ENCODE assay signal across 11 cellular contexts in the genomic region with DNA sequence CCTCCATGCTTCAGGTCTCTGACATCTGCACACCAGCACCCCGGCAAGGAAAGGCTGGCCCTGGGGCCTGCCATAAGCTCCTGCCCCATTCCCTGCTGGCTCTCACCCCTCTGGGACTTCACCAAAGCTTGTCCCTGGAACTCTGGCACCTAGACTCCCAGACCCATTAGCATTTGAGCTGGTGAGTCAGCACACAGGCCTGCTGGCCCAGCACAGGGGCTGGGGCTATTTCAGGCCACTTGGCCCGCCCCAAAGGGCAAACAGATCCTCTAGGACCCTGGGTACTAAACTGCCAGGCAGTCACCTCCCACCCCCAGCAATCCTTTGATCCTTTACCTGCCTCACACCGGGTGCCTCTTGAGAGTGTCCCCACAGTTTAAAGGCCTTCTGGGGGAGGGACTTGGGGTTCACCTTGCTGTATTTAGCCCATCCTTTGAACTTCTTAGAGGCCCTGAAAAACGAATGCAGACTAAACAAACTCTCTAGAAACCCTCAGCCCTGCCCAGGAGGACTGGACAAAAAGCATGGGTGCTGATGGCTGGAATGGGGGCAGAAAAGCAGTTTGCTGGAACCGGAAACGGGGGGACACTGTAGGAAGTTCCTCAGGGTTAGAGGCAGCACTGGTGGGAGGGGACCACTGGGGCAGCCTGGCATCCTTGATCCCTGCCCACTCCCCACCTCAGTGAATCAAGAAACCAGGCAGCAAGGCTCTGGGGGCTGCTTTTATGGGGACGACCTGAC. TPM values are rescaled to one million over a fixed set of nuclear protein-coding genes. Genes with fewer than 3 reads are reported as not detected.
DNase-seq lines count a peak whose midpoint lies in the region; TF ChIP-seq lines count a peak whose summit lies in the region.
"Had no signal": no experiment of that assay in that cellular context is flagged by ENCODE, and none has a peak within 500 bp of the region (broad histone marks: within the 10 kb centered on the region; RNA-seq: fewer than 3 reads in every experiment).

No MANE protein-coding gene starts in this region.

- H3K27me3 ChIP-seq in OCI-LY3 (ENCODE audit: low read depth, low read length) = peaks cover 13% of the 10 kb centered on the region
- peaks cover 40% of the 10 kb centered on the region for H3K27me3 ChIP-seq in neutrophil
- no peaks in the 10 kb centered on the region for H3K27me3 ChIP-seq in HAP-1 (ENCODE audit: low read depth)

- no peak overlapping the region for H3K9ac ChIP-seq in OCI-LY3 (ENCODE audit: low read length)

- DNase-seq in CD14-positive monocyte (ENCODE audit: low spot score) (no peak), glutamatergic neuron (peak; percentile 7), COLO829 (ENCODE audit: low spot score) (no peak), HAP-1 (ENCODE audit: low spot score in 2 of 2) (no peak), immature natural killer cell (no peak)
- no peak for DNase-seq in stimulated activated CD4-positive, alpha-beta T cell treated with anti-CD3 and anti-CD28 coated beads, Interleukin-12 subunit alpha, Interleukin-12 subunit beta, amount 100 ng/mL, for 4 hours
- DNase-seq: DMS79, NCI-H2171 treated with DMSO at 0.1 percent for 48 hours had no signal

- intact Hi-C loops in CD14-positive monocyte (cut with micrococcal nuclease) = no loop called here

- H3K27me3 Mint-ChIP-seq in CD14-positive monocyte (ENCODE audit: low read depth in 3 of 3) = peaks cover 32 to 44% (median 39%) of the 10 kb centered on the region in 3 donors
- H3K27me3 Mint-ChIP-seq in glutamatergic neuron (ENCODE audit: unreplicated experiment) = peaks cover 30% of the 10 kb centered on the region
- H3K27me3 Mint-ChIP-seq in immature natural killer cell (ENCODE audit: low read depth in 3 of 3) = peaks cover 7 to 17% (median 16%) of the 10 kb centered on the region in 3 donors

- H3K4me1 Mint-ChIP-seq in CD14-positive monocyte = peaks cover 28% of the 10 kb centered on the region
- peaks cover 17% of the 10 kb centered on the region for H3K4me1 Mint-ChIP-seq in glutamatergic neuron (ENCODE audit: low read depth, unreplicated experiment)
- H3K4me1 Mint-ChIP-seq in immature natural killer cell = peaks cover 28% of the 10 kb centered on the region in 2 donors

- H3K27ac ChIP-seq in OCI-LY3 (ENCODE audit: low read length) = peak overlapping the region; percentile 48
- H3K27ac ChIP-seq in neutrophil = peak overlapping the region; percentile 12

- H3K36me3 ChIP-seq in OCI-LY3 (replicated peaks; ENCODE audit: low read depth, low read length) (peaks cover 51% of the 10 kb centered on the region), neutrophil (peaks cover 58% of the 10 kb centered on the region), HAP-1 (replicated peaks) (peaks cover 34% of the 10 kb centered on the region)

- H3K9me3 ChIP-seq in OCI-LY3 (ENCODE audit: insufficient read depth, low read length) = no peaks in the 10 kb centered on the region
- H3K9me3 ChIP-seq in neutrophil = no peaks in the 10 kb centered on the region
- no peaks in the 10 kb centered on the region for H3K9me3 ChIP-seq in HAP-1

- peaks cover 2 to 19% (median 10%) of the 10 kb centered on the region in 7 donors for H3K9me3 Mint-ChIP-seq in CD14-positive monocyte
- peaks cover 15% of the 10 kb centered on the region for H3K9me3 Mint-ChIP-seq in glutamatergic neuron (ENCODE audit: unreplicated experiment)
- no peaks in the 10 kb centered on the region for H3K9me3 Mint-ChIP-seq in immature natural killer cell
- H3K9me3 Mint-ChIP-seq: T-helper 1 cell treated with Interleukin-12 subunit alpha and Interleukin-12 subunit beta and Interleukin-4 antibody, amounts not matched to agents 30 μg/mL and 1 μg/mL, for 36 hours had no signal

- H3K4me2 ChIP-seq in OCI-LY3 (ENCODE audit: low read length) = no peak overlapping the region

- H3K27ac Mint-ChIP-seq in CD14-positive monocyte = peak overlapping the region in 4 of 7 donors; percentile 16 to 60 (median 48)
- H3K27ac Mint-ChIP-seq in glutamatergic neuron (ENCODE audit: unreplicated experiment) = no peak overlapping the region
- peak overlapping the region in 2 of 6 donors; percentile 42 to 43 for H3K27ac Mint-ChIP-seq in immature natural killer cell
- H3K27ac Mint-ChIP-seq: T-helper 1 cell treated with Interleukin-12 subunit alpha and Interleukin-12 subunit beta and Interleukin-4 antibody, amounts not matched to agents 30 μg/mL and 1 μg/mL, for 36 hours had no signal

- H3K79me2 ChIP-seq in OCI-LY3 (ENCODE audit: low read length) = peaks cover 14% of the 10 kb centered on the region

- H3K36me3 Mint-ChIP-seq in CD14-positive monocyte = peaks cover 54 to 64% of the 10 kb centered on the region in 2 donors
- H3K36me3 Mint-ChIP-seq in glutamatergic neuron (ENCODE audit: unreplicated experiment) = no peaks in the 10 kb centered on the region
- peaks cover 8 to 16% (median 11%) of the 10 kb centered on the region in 3 donors for H3K36me3 Mint-ChIP-seq in immature natural killer cell

- H4K20me1 ChIP-seq in OCI-LY3 (ENCODE audit: insufficient read depth, low read length) = peaks cover 65% of the 10 kb centered on the region

- H3K4me3 Mint-ChIP-seq in CD14-positive monocyte = no peak overlapping the region
- no peak overlapping the region for H3K4me3 Mint-ChIP-seq in glutamatergic neuron (ENCODE audit: unreplicated experiment)
- H3K4me3 Mint-ChIP-seq in immature natural killer cell = no peak overlapping the region
- H3K4me3 Mint-ChIP-seq: T-helper 1 cell treated with Interleukin-12 subunit alpha and Interleukin-12 subunit beta and Interleukin-4 antibody, amounts not matched to agents 30 μg/mL and 1 μg/mL, for 36 hours had no signal

- H3K4me3 ChIP-seq in OCI-LY3 (ENCODE audit: low read length) = no peak overlapping the region
- H3K4me3 ChIP-seq in neutrophil (ENCODE audit: low read depth in 1 of 2, low read length in 1 of 2) = no peak overlapping the region
- no peak overlapping the region for H3K4me3 ChIP-seq in HAP-1

- TF ChIP-seq CTCF in CD14-positive monocyte (IDR thresholded peaks at IDR 0.05) (no peak), OCI-LY3 (IDR thresholded peaks at IDR 0.05; ENCODE audit: low read depth, low read length) (no peak), glutamatergic neuron (IDR thresholded peaks at IDR 0.05; ENCODE audit: partially characterized antibody, unreplicated experiment) (no peak), neutrophil (IDR thresholded peaks at IDR 0.05) (no peak)

- H3K4me1 ChIP-seq in OCI-LY3 (ENCODE audit: low read length) = peaks cover 28% of the 10 kb centered on the region
- peaks cover 7 to 22% of the 10 kb centered on the region in 2 experiments for H3K4me1 ChIP-seq in neutrophil (ENCODE audit: control insufficient read depth in 1 of 2, insufficient read depth in 1 of 2, low read depth in 1 of 2, low read length in 1 of 2)
- H3K4me1 ChIP-seq in HAP-1 = peaks cover 6% of the 10 kb centered on the region

- no peak overlapping the region for H2AFZ ChIP-seq in OCI-LY3 (ENCODE audit: low read depth, low read length)

- in situ Hi-C loops in HAP-1 (cut with MboI; ENCODE audit: low sequenced_read_pairs) = no loop called here

RNA-seq across cellular contexts. Expression of gene SAMD14, which starts 3.2 kb away (rescaled TPM):
- polyA plus RNA-seq in CD14-positive monocyte = not detected
- total RNA-seq in glutamatergic neuron (ENCODE audit: unreplicated experiment) = 95.0 TPM
- 1 to 10 TPM in 1 of 3 donors, not detected in 2; 1.2 TPM for polyA plus RNA-seq in immature natural killer cell

RNA-seq across cellular contexts. Expression of gene PPP1R9B, which starts 17.3 kb away (rescaled TPM):
- polyA plus RNA-seq in CD14-positive monocyte (1 to 10 TPM in 1 of 2 donors, under 1 TPM in 1; 0.61 to 1.3 TPM), immature natural killer cell (1 to 10 TPM in 1 of 3 donors, under 1 TPM in 2; 0.25 to 2.0 (median 0.66) TPM)
- total RNA-seq in glutamatergic neuron (ENCODE audit: unreplicated experiment) = 74.0 TPM

RNA-seq across cellular contexts. Expression of gene SGCA, which starts 32.6 kb away (rescaled TPM):
- polyA plus RNA-seq in CD14-positive monocyte (under 1 TPM; 0.53 to 0.89 TPM), immature natural killer cell (not detected)
- total RNA-seq in glutamatergic neuron (ENCODE audit: unreplicated experiment) = 1.3 TPM

RNA-seq across cellular contexts. Expression of gene PDK2, which starts 38.0 kb away (rescaled TPM):
- polyA plus RNA-seq in CD14-positive monocyte = 10 to 100 TPM; 15.9 to 23.4 TPM
- 36.9 TPM for total RNA-seq in glutamatergic neuron (ENCODE audit: unreplicated experiment)
- 10 to 100 TPM; 36.5 to 54.5 (median 43.8) TPM for polyA plus RNA-seq in immature natural killer cell
